Comparison of ENCODE assay signal across 36 cellular contexts in the genomic region with DNA sequence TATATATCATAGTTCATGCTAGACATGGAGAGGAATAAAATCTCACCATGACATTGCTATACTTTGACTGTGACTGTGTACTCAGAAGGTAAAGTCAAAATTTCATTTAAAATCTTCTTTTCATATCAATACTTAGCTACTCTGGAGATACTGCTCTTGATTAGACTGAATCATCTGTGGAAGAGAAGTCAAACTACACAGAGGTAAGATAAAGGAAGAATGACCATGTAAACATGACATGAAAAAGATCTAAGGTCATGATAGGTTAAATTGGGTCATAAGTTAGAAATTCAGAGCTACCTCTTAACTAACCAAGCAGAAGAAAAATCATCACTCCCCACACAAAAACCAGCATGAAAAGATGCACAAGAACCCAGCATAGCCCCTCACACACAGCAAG. TPM values are rescaled to one million over a fixed set of nuclear protein-coding genes. Genes with fewer than 3 reads are reported as not detected.
"Had no signal": no experiment of that assay in that cellular context is flagged by ENCODE, and none has a peak within 500 bp of the region (broad histone marks: within the 10 kb centered on the region; RNA-seq: fewer than 3 reads in every experiment).

No MANE protein-coding gene starts in this region.

- H3K4me1 ChIP-seq: ascending aorta had no signal

- H3K36me3 Mint-ChIP-seq: WTC11 had no signal

- ATAC-seq: activated CD4-positive, alpha-beta T cell treated with anti-CD3 and anti-CD28 coated beads for 36 hours; activated CD4-positive, CD25-positive, alpha-beta regulatory T cell treated with anti-CD3 and anti-CD28 coated beads, Interleukin-2, amount 50 U/mL, for 24 hours; activated CD8-positive, alpha-beta T cell treated with anti-CD3 and anti-CD28 coated beads, Interleukin-2, amount 10 ng/mL, durations not matched to agents 7 days and 5 days; activated naive CD8-positive, alpha-beta T cell treated with anti-CD3 and anti-CD28 coated beads, Interleukin-2, amount 50 U/mL, for 24 hours; WTC11 had no signal

- H3K9me3 Mint-ChIP-seq: activated CD4-positive, alpha-beta memory T cell treated with anti-CD3 and anti-CD28 coated beads, Interleukin-2, amount 10 ng/mL, durations not matched to agents 7 days and 5 days; activated CD4-positive, alpha-beta T cell treated with anti-CD3 and anti-CD28 coated beads, Interleukin-2, amount 10 ng/mL, durations not matched to agents 7 days and 5 days; activated naive CD4-positive, alpha-beta T cell treated with anti-CD3 and anti-CD28 coated beads, Interleukin-2, amount 50 U/mL, for 24 hours; activated naive CD8-positive, alpha-beta T cell treated with anti-CD3 and anti-CD28 coated beads, Interleukin-2, amount 50 U/mL, for 24 hours; activated T-helper 2 cell treated with anti-CD3 and anti-CD28 coated beads, Interferon-gamma antibody, Interleukin-2, Interleukin-4, amounts not matched to agents 10 μg/mL and 5 μg/mL and 100 μg/mL, durations not matched to agents 14 hours and 24 hours and 36 hours; brain; central memory CD8-positive, alpha-beta T cell; T-helper 1 cell treated with Interleukin-12 subunit alpha and Interleukin-12 subunit beta and Interleukin-4 antibody, amounts not matched to agents 30 μg/mL and 1 μg/mL, for 36 hours had no signal

- DNase-seq: activated CD4-positive, alpha-beta memory T cell treated with anti-CD3 and anti-CD28 coated beads, Interleukin-2, amount 10 ng/mL, durations not matched to agents 7 days and 5 days; activated CD4-positive, alpha-beta T cell treated with anti-CD3 and anti-CD28 coated beads for 1 hour; activated CD4-positive, alpha-beta T cell treated with anti-CD3 and anti-CD28 coated beads for 36 hours; activated CD4-positive, alpha-beta T cell treated with anti-CD3 and anti-CD28 coated beads for 48 hours; activated CD4-positive, alpha-beta T cell treated with anti-CD3 and anti-CD28 coated beads, Interleukin-2, amount 10 ng/mL, durations not matched to agents 7 days and 5 days; activated CD4-positive, alpha-beta T cell treated with anti-CD3 and anti-CD28 coated beads, Interleukin-2, amount 50 U/mL, for 48 hours; activated CD4-positive, CD25-positive, alpha-beta regulatory T cell; activated CD8-positive, alpha-beta memory T cell treated with anti-CD3 and anti-CD28 coated beads for 24 hours; activated CD8-positive, alpha-beta memory T cell treated with anti-CD3 and anti-CD28 coated beads, Interleukin-2, amount 50 U/mL, for 48 hours; activated CD8-positive, alpha-beta T cell treated with anti-CD3 and anti-CD28 coated beads, Interleukin-2, amount 10 ng/mL, durations not matched to agents 7 days and 5 days; activated effector memory CD4-positive, alpha-beta T cell treated with Interleukin-2 at 50 U/mL for 16 hours; activated gamma-delta T cell; activated naive CD4-positive, alpha-beta T cell treated with anti-CD3 and anti-CD28 coated beads, Interleukin-2, amount 10 ng/mL, durations not matched to agents 7 days and 5 days; activated naive CD4-positive, alpha-beta T cell treated with Interleukin-2 at 50 U/mL for 16 hours; activated naive CD8-positive, alpha-beta T cell treated with anti-CD3 and anti-CD28 coated beads, Interleukin-2, amount 10 ng/mL, durations not matched to agents 7 days and 5 days; activated naive CD8-positive, alpha-beta T cell treated with anti-CD3 and anti-CD28 coated beads, Interleukin-2, amount 50 U/mL, for 24 hours; activated T-cell treated with anti-CD3 and anti-CD28 coated beads, Interleukin-2, amount 50 U/mL, for 48 hours; amygdala; anterior cingulate cortex; caudate nucleus; cerebellar nuclear complex; SW 1271; T-helper 1 cell; T-helper 9 cell; WERI-Rb-1 had no signal

- H3K9me3 ChIP-seq: ascending aorta had no signal

- H3K27me3 ChIP-seq: ascending aorta, cardiac muscle cell had no signal

- H3K27ac ChIP-seq: ascending aorta, cardiac muscle cell, WERI-Rb-1 had no signal

- H3K27ac Mint-ChIP-seq: activated CD4-positive, alpha-beta memory T cell treated with anti-CD3 and anti-CD28 coated beads, Interleukin-2, amount 10 ng/mL, durations not matched to agents 7 days and 5 days; activated CD4-positive, alpha-beta T cell treated with anti-CD3 and anti-CD28 coated beads for 36 hours; activated CD4-positive, alpha-beta T cell treated with anti-CD3 and anti-CD28 coated beads, Interleukin-2, amount 10 ng/mL, durations not matched to agents 7 days and 5 days; activated CD8-positive, alpha-beta T cell treated with anti-CD3 and anti-CD28 coated beads, Interleukin-2, amount 10 ng/mL, durations not matched to agents 7 days and 5 days; activated naive CD4-positive, alpha-beta T cell treated with anti-CD3 and anti-CD28 coated beads, Interleukin-2, amount 10 ng/mL, durations not matched to agents 7 days and 5 days; activated naive CD4-positive, alpha-beta T cell treated with anti-CD3 and anti-CD28 coated beads, Interleukin-2, amount 50 U/mL, for 24 hours; activated naive CD8-positive, alpha-beta T cell; activated naive CD8-positive, alpha-beta T cell treated with anti-CD3 and anti-CD28 coated beads, Interleukin-2, amount 10 ng/mL, durations not matched to agents 7 days and 5 days; activated naive CD8-positive, alpha-beta T cell treated with anti-CD3 and anti-CD28 coated beads, Interleukin-2, amount 50 U/mL, for 24 hours; activated T-helper 2 cell treated with anti-CD3 and anti-CD28 coated beads, Interferon-gamma antibody, Interleukin-2, Interleukin-4, amounts not matched to agents 10 μg/mL and 5 μg/mL and 100 μg/mL, durations not matched to agents 14 hours and 24 hours and 36 hours; brain; T-helper 1 cell treated with Interleukin-12 subunit alpha and Interleukin-12 subunit beta and Interleukin-4 antibody, amounts not matched to agents 30 μg/mL and 1 μg/mL, for 36 hours; WTC11 had no signal

- H3K4me3 ChIP-seq: ascending aorta, cardiac muscle cell had no signal

- H3K4me1 Mint-ChIP-seq: brain had no signal

- H3K27me3 Mint-ChIP-seq: activated CD4-positive, alpha-beta memory T cell treated with anti-CD3 and anti-CD28 coated beads, Interleukin-2, amount 10 ng/mL, durations not matched to agents 7 days and 5 days; activated CD4-positive, alpha-beta T cell treated with anti-CD3 and anti-CD28 coated beads for 36 hours; activated CD4-positive, alpha-beta T cell treated with anti-CD3 and anti-CD28 coated beads, Interleukin-2, amount 10 ng/mL, durations not matched to agents 7 days and 5 days; activated naive CD4-positive, alpha-beta T cell treated with anti-CD3 and anti-CD28 coated beads, Interleukin-2, amount 10 ng/mL, durations not matched to agents 7 days and 5 days; activated naive CD4-positive, alpha-beta T cell treated with anti-CD3 and anti-CD28 coated beads, Interleukin-2, amount 50 U/mL, for 24 hours; activated naive CD8-positive, alpha-beta T cell; activated naive CD8-positive, alpha-beta T cell treated with anti-CD3 and anti-CD28 coated beads, Interleukin-2, amount 10 ng/mL, durations not matched to agents 7 days and 5 days; activated naive CD8-positive, alpha-beta T cell treated with anti-CD3 and anti-CD28 coated beads, Interleukin-2, amount 50 U/mL, for 24 hours; brain; central memory CD8-positive, alpha-beta T cell had no signal

- H3K4me3 Mint-ChIP-seq: activated CD4-positive, alpha-beta memory T cell treated with anti-CD3 and anti-CD28 coated beads, Interleukin-2, amount 10 ng/mL, durations not matched to agents 7 days and 5 days; activated CD4-positive, alpha-beta T cell treated with anti-CD3 and anti-CD28 coated beads for 36 hours; activated CD4-positive, alpha-beta T cell treated with anti-CD3 and anti-CD28 coated beads, Interleukin-2, amount 10 ng/mL, durations not matched to agents 7 days and 5 days; activated CD8-positive, alpha-beta T cell treated with anti-CD3 and anti-CD28 coated beads, Interleukin-2, amount 10 ng/mL, durations not matched to agents 7 days and 5 days; activated naive CD4-positive, alpha-beta T cell treated with anti-CD3 and anti-CD28 coated beads, Interleukin-2, amount 10 ng/mL, durations not matched to agents 7 days and 5 days; activated naive CD4-positive, alpha-beta T cell treated with anti-CD3 and anti-CD28 coated beads, Interleukin-2, amount 50 U/mL, for 24 hours; activated naive CD8-positive, alpha-beta T cell; activated naive CD8-positive, alpha-beta T cell treated with anti-CD3 and anti-CD28 coated beads, Interleukin-2, amount 10 ng/mL, durations not matched to agents 7 days and 5 days; activated naive CD8-positive, alpha-beta T cell treated with anti-CD3 and anti-CD28 coated beads, Interleukin-2, amount 50 U/mL, for 24 hours; brain; central memory CD8-positive, alpha-beta T cell; T-helper 1 cell treated with Interleukin-12 subunit alpha and Interleukin-12 subunit beta and Interleukin-4 antibody, amounts not matched to agents 30 μg/mL and 1 μg/mL, for 36 hours; WTC11 had no signal

- H3K36me3 ChIP-seq: cardiac muscle cell, WERI-Rb-1 had no signal

RNA-seq across cellular contexts. Expression of gene RLN1, which starts 44.8 kb away (rescaled TPM):
- total RNA-seq: ascending aorta, cardiac muscle cell, chondrocyte had no signal

RNA-seq across cellular contexts. Expression of gene PLGRKT, which starts 53.3 kb away (rescaled TPM):
- total RNA-seq: ascending aorta had no signal
